2 cellular contexts compared by ENCODE assay signal in genomic region chr10:101233443-101233842, GRCh38.
TF ChIP-seq lines count a peak whose summit lies in the region.

No MANE protein-coding gene starts in this region.

TF ChIP-seq in HEK293, 187 proteins besides CTCF, POLR2A, EP300 and RAD21:
- TF ChIP-seq ZNF768 (tag by site-specific recombination; IDR thresholded peaks at IDR 0.05) (peak; percentile 92), YY1 (tag by site-specific recombination; IDR thresholded peaks at IDR 0.05) (no peak)

TF ChIP-seq in H1, 55 proteins besides CTCF, POLR2A, EP300 and RAD21:
- TF ChIP-seq YY1 (IDR thresholded peaks at IDR 0.05; ENCODE audit: low read depth, low read length) (no peak), NANOG (IDR thresholded peaks at IDR 0.05; ENCODE audit: insufficient read depth, low read depth, low read length, poor library complexity, severe bottlenecking) (no peak), KDM1A (IDR thresholded peaks at IDR 0.05; ENCODE audit: borderline replicate concordance, low read length) (0 out of 2 replicates have a peak, but pooled peaks have one; percentile 40)
TF ChIP-seq in H1: peak in this region for 1.
